8 cellular contexts compared by ENCODE assay signal in the genomic region with DNA sequence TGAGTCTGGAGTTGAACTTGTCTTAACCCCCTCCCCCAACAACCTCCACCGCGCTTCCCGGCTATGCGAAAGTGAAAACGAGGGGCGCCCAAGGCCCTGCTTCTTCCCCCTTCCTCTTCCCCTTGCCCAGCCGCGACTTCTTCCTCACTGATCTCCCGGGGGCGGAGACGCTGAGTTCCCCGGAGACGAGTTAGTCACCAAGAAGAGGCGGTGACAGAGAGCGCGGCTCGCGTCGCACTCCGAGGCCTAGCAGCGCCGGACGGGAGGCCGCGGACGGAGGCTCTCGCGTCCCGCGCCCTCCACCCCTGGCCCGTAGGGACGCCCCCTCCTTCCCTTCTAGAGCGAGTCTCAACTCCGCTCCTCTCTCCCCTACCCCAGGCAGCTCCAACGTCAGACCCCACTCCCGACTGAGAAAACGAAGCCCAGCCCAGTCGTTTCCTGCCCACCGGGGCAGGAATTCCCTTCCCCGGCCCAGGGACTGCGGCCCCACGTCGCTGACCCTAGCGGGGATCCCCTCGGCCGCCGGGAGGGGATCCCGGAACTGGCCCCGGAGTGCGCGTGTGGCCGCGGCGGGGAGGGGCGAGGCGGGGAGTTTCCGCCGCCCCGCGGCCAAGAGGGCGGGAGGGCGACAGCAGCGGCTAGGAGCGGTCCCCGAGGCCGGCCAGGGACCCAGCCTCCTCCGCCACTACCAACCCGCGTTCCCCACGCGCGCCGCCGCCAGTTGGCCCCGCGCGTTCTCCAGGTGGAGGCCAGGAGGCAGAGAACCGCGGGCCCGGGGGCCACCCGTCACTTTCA. TPM values are rescaled to one million over a fixed set of nuclear protein-coding genes. Genes with fewer than 3 reads are reported as not detected.
DNase-seq lines count a peak whose midpoint lies in the region; ATAC-seq and TF ChIP-seq lines count a peak whose summit lies in the region.

No MANE protein-coding gene starts in this region.

- intact Hi-C loops in esophagus squamous epithelium (cut with DNase I), result no loop called here

- peaks cover 0 to 11% (median 2%) of the 10 kb centered on the region in 4 donors for H3K4me1 ChIP-seq in Peyer's patch
- H3K4me1 ChIP-seq in esophagus squamous epithelium, result peaks cover 6 to 37% (median 12%) of the 10 kb centered on the region in 3 donors

- H3K27ac Mint-ChIP-seq in activated T-cell treated with anti-CD3 and anti-CD28 coated beads, Interleukin-2, amount 50 U/mL, for 72 hours, result peak overlapping the region; percentile 96
- peak overlapping the region; percentile 93 to 100 (median 99) for H3K27ac Mint-ChIP-seq in naive B cell

- H3K9me3 Mint-ChIP-seq in activated T-cell treated with anti-CD3 and anti-CD28 coated beads, Interleukin-2, amount 50 U/mL, for 72 hours, result no peaks in the 10 kb centered on the region
- no peaks in the 10 kb centered on the region for H3K9me3 Mint-ChIP-seq in naive B cell

- 0% methylated on average over 8 of the region's 81 CpGs; no CpG with 5 or more reads in 1 of the 2 donors for whole genome bisulfite sequencing in esophagus squamous epithelium, 2 donors

- peaks cover 7 to 26% of the 10 kb centered on the region in 2 donors for H3K36me3 Mint-ChIP-seq in activated T-cell treated with anti-CD3 and anti-CD28 coated beads, Interleukin-2, amount 50 U/mL, for 72 hours (ENCODE audit: insufficient read depth in 2 of 2)
- peaks cover 0 to 8% of the 10 kb centered on the region in 2 donors for H3K36me3 Mint-ChIP-seq in naive B cell

- H3K27ac ChIP-seq in Peyer's patch (peak overlapping the region; percentile 96 to 100 (median 98)), esophagus squamous epithelium (peak overlapping the region; percentile 95 to 100 (median 99))

- TF ChIP-seq CTCF in GM20000 (IDR thresholded peaks at IDR 0.05; ENCODE audit: extremely low read depth, missing control alignments), result no peak
- peak in 1 of 6 experiments; percentile 8 for TF ChIP-seq CTCF in Peyer's patch (IDR thresholded peaks at IDR 0.05)
- TF ChIP-seq CTCF in esophagus squamous epithelium (IDR thresholded peaks at IDR 0.05), result no peak

- peak; percentile 69 to 82 for TF ChIP-seq POLR2A in Peyer's patch (IDR thresholded peaks at IDR 0.05)
- peak in 3 of 4 donors; percentile 39 to 81 (median 79) for TF ChIP-seq POLR2A in esophagus squamous epithelium (IDR thresholded peaks at IDR 0.05)

- H3K27me3 Mint-ChIP-seq in activated T-cell treated with anti-CD3 and anti-CD28 coated beads, Interleukin-2, amount 50 U/mL, for 72 hours (ENCODE audit: low read depth), result no peaks in the 10 kb centered on the region
- no peaks in the 10 kb centered on the region for H3K27me3 Mint-ChIP-seq in naive B cell

- ATAC-seq in activated T-cell treated with anti-CD3 and anti-CD28 coated beads, Interleukin-2, amount 50 U/mL, for 72 hours (replicated peaks in 1 of 2), result peak; percentile 82 to 83
- peak; percentile 67 for ATAC-seq in naive B cell (ENCODE audit: low read depth in 2 of 2)

- H3K4me3 ChIP-seq in Peyer's patch, result peak overlapping the region; percentile 88 to 97 (median 94)
- peak overlapping the region; percentile 74 to 98 (median 82) for H3K4me3 ChIP-seq in esophagus squamous epithelium

- H3K4me3 Mint-ChIP-seq in activated T-cell treated with anti-CD3 and anti-CD28 coated beads, Interleukin-2, amount 50 U/mL, for 72 hours, result peak overlapping the region; percentile 93 to 98
- peak overlapping the region; percentile 88 to 100 (median 98) for H3K4me3 Mint-ChIP-seq in naive B cell

- no peaks in the 10 kb centered on the region for H3K27me3 ChIP-seq in Peyer's patch
- H3K27me3 ChIP-seq in esophagus squamous epithelium, result no peaks in the 10 kb centered on the region

- DNase-seq in DMS 273 (lab: John Stamatoyannopoulos, UW; ENCODE audit: unreplicated experiment), result peak; percentile 90
- DNase-seq in GM20000 (ENCODE audit: low spot score), result peak; percentile 90
- DNase-seq in HS-27A (ENCODE audit: low read depth), result peak; percentile 69
- peak; percentile 89 to 94 (median 93) for DNase-seq in Peyer's patch
- DNase-seq in activated T-cell treated with anti-CD3 and anti-CD28 coated beads, Interleukin-2, amount 50 U/mL, for 72 hours, result peak; percentile 87 to 93
- peak; percentile 47 for DNase-seq in esophagus squamous epithelium (lab: John Stamatoyannopoulos, UW)
- DNase-seq in naive B cell, result peak; percentile 93
- peak; percentile 77 to 86 (median 81) for DNase-seq in stimulated activated naive CD4-positive, alpha-beta T cell (lab: John Stamatoyannopoulos, UW)

- H3K9me3 ChIP-seq in Peyer's patch, result no peaks in the 10 kb centered on the region
- no peaks in the 10 kb centered on the region for H3K9me3 ChIP-seq in esophagus squamous epithelium

- no peaks in the 10 kb centered on the region for H3K36me3 ChIP-seq in Peyer's patch
- peaks cover 0 to 17% (median 0%) of the 10 kb centered on the region in 3 donors for H3K36me3 ChIP-seq in esophagus squamous epithelium

- H3K4me1 Mint-ChIP-seq in activated T-cell treated with anti-CD3 and anti-CD28 coated beads, Interleukin-2, amount 50 U/mL, for 72 hours (ENCODE audit: low read depth), result peaks cover 48% of the 10 kb centered on the region
- H3K4me1 Mint-ChIP-seq in naive B cell, result peaks cover 25 to 48% (median 28%) of the 10 kb centered on the region in 3 donors

RNA-seq across cellular contexts. Expression of gene BAZ1A, which starts 1.4 kb away (rescaled TPM):
- total RNA-seq in Peyer's patch, result 10 to 100 TPM; 26.3 to 61.1 (median 29.1) TPM
- total RNA-seq in activated T-cell treated with anti-CD3 and anti-CD28 coated beads, Interleukin-2, amount 50 U/mL, for 72 hours, result 10 to 100 TPM; 44.4 to 57.2 TPM
- 10 to 100 TPM; 19.1 to 57.5 (median 53.8) TPM for total RNA-seq in esophagus squamous epithelium
- 10 to 100 TPM in 5 of 6 donors, 1 to 10 TPM in 1; 6.0 to 23.8 (median 12.4) TPM for polyA plus RNA-seq in naive B cell (ENCODE audit: low read depth in 6 of 6)

Comparison
In these comparisons a context has a peak if more than half of its experiments do, and no peak if none do; other contexts are left out.
1. Peak in every context shown above with its lines: DNase-seq, ATAC-seq, H3K4me3 ChIP-seq and H3K27ac ChIP-seq.